ENCODE assay signal across 1 cellular context in genomic region chr7:158428842-158429753, GRCh38.
TF ChIP-seq lines count a peak whose summit lies in the region.

No MANE protein-coding gene starts in this region.

TF ChIP-seq in K562, 482 proteins besides CTCF, POLR2A, EP300 and RAD21:
- no peak for TF ChIP-seq BRD4 (IDR thresholded peaks at IDR 0.05)
- no peak for TF ChIP-seq ZNF253 (CRISPR knock-in tag; conservative IDR thresholded peaks at IDR 0.05)
- no peak for TF ChIP-seq HCFC1 (IDR thresholded peaks at IDR 0.05; ENCODE audit: low read depth, low read length)
- TF ChIP-seq BDP1 (IDR thresholded peaks at IDR 0.05; ENCODE audit: insufficient read depth, insufficient read length) = no peak
